25 cellular contexts compared by ENCODE assay signal in genomic region chr4:138492178-138492577, GRCh38.
"Had no signal": no experiment of that assay in that cellular context is flagged by ENCODE, and none has a peak within 500 bp of the region (broad histone marks: within the 10 kb centered on the region; RNA-seq: fewer than 3 reads in every experiment).

No MANE protein-coding gene starts in this region.

- H3K4me2 ChIP-seq: PC-9 had no signal

- H3K27ac ChIP-seq: cardiac muscle cell, PC-9, SK-N-MC, VCaP had no signal

- H3K27me3 ChIP-seq: cardiac muscle cell had no signal

- ATAC-seq: activated T-cell treated with anti-CD3 and anti-CD28 coated beads, Interleukin-2, amount 50 U/mL, for 4 hours; T-cell had no signal

- FAIRE-seq: astrocyte had no signal

- DNase-seq: activated CD4-positive, alpha-beta memory T cell treated with anti-CD3 and anti-CD28 coated beads for 36 hours; activated CD4-positive, alpha-beta T cell treated with anti-CD3 and anti-CD28 coated beads, Interleukin-2, amount 10 ng/mL, durations not matched to agents 7 days and 5 days; activated CD4-positive, CD25-positive, alpha-beta regulatory T cell; activated CD8-positive, alpha-beta memory T cell treated with anti-CD3 and anti-CD28 coated beads for 24 hours; activated effector memory CD4-positive, alpha-beta T cell treated with anti-CD3 and anti-CD28 coated beads, Interleukin-2, amount 50 U/mL, for 16 hours; activated naive CD4-positive, alpha-beta T cell treated with Interleukin-2 at 50 U/mL for 16 hours; activated T-cell treated with anti-CD3 and anti-CD28 coated beads, Interleukin-2, amount 50 U/mL, for 4 hours; amygdala; NCI-H1092; NCI-H1417; NCI-H1930; NCI-H2107; NCI-H2171 treated with DMSO at 0.1 percent for 48 hours; NCI-H226; NCI-H526; NK-92 treated with Interleukin-12 subunit alpha and Interleukin-12 subunit beta, amount 100 ng/mL, for 24 hours; PC-9; SHP77 treated with DMSO at 0.1 percent for 48 hours; T-cell; T-helper 2 cell; T1000 had no signal

- H3K4me3 ChIP-seq: cardiac muscle cell, PC-9, SK-N-MC had no signal

- H3K36me3 ChIP-seq: cardiac muscle cell had no signal

- H2AFZ ChIP-seq: PC-9 had no signal
